Comparison of ENCODE assay signal across 8 cellular contexts in the genomic region with DNA sequence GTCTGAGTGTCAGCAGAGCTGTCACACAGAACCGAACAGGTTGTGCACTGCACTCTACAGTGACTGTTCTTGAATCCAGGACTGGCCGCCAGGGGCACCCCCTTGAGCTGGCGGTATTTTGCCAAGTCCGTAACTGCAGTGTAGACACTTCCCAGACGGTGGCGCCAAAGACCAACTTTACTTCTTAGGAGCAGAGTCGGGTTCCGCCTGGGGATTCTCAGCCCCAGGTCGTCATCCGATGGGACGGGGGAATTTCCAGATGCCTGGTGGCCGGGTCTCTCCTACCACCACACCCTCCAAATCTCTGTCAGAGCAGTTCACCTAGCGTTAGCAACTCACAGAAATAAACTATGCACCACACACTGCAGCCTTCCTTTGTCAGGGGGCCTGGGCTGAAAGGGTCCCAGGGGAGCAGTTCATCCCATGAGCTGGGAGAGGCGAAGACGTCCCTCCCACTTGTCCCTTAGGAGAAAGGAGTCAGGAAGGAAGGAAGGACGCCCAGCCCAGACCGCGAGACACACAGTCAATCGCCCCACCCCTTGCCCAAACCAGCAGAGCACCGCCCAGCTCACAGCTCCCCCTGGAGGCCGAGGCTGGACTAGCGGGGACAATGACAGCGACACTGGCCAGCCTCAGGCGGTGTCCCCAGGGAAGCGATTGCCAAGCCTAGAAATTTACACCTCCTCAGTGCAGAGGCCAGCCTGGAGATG. TPM values are rescaled to one million over a fixed set of nuclear protein-coding genes. Genes with fewer than 3 reads are reported as not detected.
DNase-seq lines count a peak whose midpoint lies in the region; ATAC-seq, FAIRE-seq and TF ChIP-seq lines count a peak whose summit lies in the region.

No MANE protein-coding gene starts in this region.

- 0 out of 2 replicates have a peak overlapping the region, but pooled peaks have one; percentile 31 for H2AFZ ChIP-seq in H1 (ENCODE audit: low read length)
- H2AFZ ChIP-seq in mesenchymal stem cell (ENCODE audit: low read depth, low read length), result peak overlapping the region; percentile 79

- H4K20me1 ChIP-seq in H1 (replicated peaks in 1 of 2; ENCODE audit: control insufficient read depth in 1 of 2, insufficient read depth in 2 of 2, low read length in 2 of 2), result no peaks in the 10 kb centered on the region

- 6% methylated on average over 25 of the region's 25 CpGs; no CpG with 5 or more reads in 1 of the 2 experiments for WGBS in H1 (ENCODE audit: extremely low coverage in 1 of 2, insufficient coverage in 1 of 2, insufficient read length in 1 of 2, insufficient replicate concordance in 2 of 2, low coverage in 1 of 2, low lambda C conversion rate in 2 of 2, missing lambda C conversion rate in 1 of 2), 2 experiments
- 2% methylated on average over 21 of the region's 25 CpGs for WGBS in mesenchymal stem cell

- H3K18ac ChIP-seq in H1 (ENCODE audit: extremely low read depth, low read length), result peak overlapping the region; percentile 79; the same call in 1 of the 2 replicates
- peak overlapping the region; percentile 73 to 89 for H3K18ac ChIP-seq in mesenchymal stem cell (ENCODE audit: low read depth in 1 of 2, low read length in 2 of 2)

- 0 out of 3 replicates have a peak, but pooled peaks of 1 of the 2 experiments have one; percentile 26 for TF ChIP-seq EP300 in H1 (IDR thresholded peaks at IDR 0.05; ENCODE audit: borderline replicate concordance in 1 of 2, low read depth in 2 of 2, low read length in 2 of 2)

- no peaks in the 10 kb centered on the region for H3K4me1 ChIP-seq in H1 (replicated peaks in 1 of 4; ENCODE audit: control insufficient read depth in 3 of 4, insufficient read depth in 4 of 4, low read length in 3 of 4)
- H3K4me1 ChIP-seq in mesenchymal stem cell (ENCODE audit: control insufficient read depth, insufficient read depth, low read depth, low read length), result peaks cover 25% of the 10 kb centered on the region

- peaks cover 5 to 44% (median 34%) of the 10 kb centered on the region in 4 experiments for H3K27me3 ChIP-seq in H1 (replicated peaks in 1 of 4; ENCODE audit: control insufficient read depth in 3 of 4, extremely low read depth in 1 of 4, insufficient read depth in 3 of 4, low read length in 3 of 4)
- H3K27me3 ChIP-seq in mesenchymal stem cell (ENCODE audit: control insufficient read depth in 1 of 2, insufficient read depth in 1 of 2, low read length in 2 of 2), result no peaks in the 10 kb centered on the region

- CTCF ChIA-PET in H1 (lab: Charles Lee; ENCODE audit: partially characterized antibody), result interaction anchor here (0.5 to 8.7 kb wide), 66 partner anchors 9 to 1672 kb away, joined by 3 to 166 read pairs (median 4); a partner anchor contains a TSS

- H3K23me2 ChIP-seq in H1 (ENCODE audit: low read depth, low read length), result no peaks in the 10 kb centered on the region

- peak overlapping the region; percentile 26 to 97 for H3K4me2 ChIP-seq in H1 (ENCODE audit: insufficient read depth in 1 of 2, low read depth in 2 of 2, low read length in 2 of 2)
- H3K4me2 ChIP-seq in mesenchymal stem cell (ENCODE audit: low read length, poor library complexity, severe bottlenecking), result peak overlapping the region; percentile 98

- no peak overlapping the region for H3K14ac ChIP-seq in H1 (ENCODE audit: insufficient read length)
- peak overlapping the region in 1 of 2 experiments; percentile 85 for H3K14ac ChIP-seq in mesenchymal stem cell (ENCODE audit: low read length in 2 of 2)

- H3K9me3 ChIP-seq in H1 (ENCODE audit: insufficient read depth in 2 of 2, low read depth in 1 of 2, low read length in 1 of 2), result no peaks in the 10 kb centered on the region
- H3K9me3 ChIP-seq in mesenchymal stem cell (ENCODE audit: control insufficient read depth, low read length), result no peaks in the 10 kb centered on the region

- H3K4ac ChIP-seq in H1 (replicated peaks; ENCODE audit: insufficient read length, low read depth, low read length) (no peak overlapping the region), mesenchymal stem cell (ENCODE audit: low read depth in 1 of 2, low read length in 2 of 2) (peak overlapping the region; percentile 46 to 89)

- peak overlapping the region in 1 of 4 experiments; percentile 3; a peak in 1 of 7 replicates for H3K9ac ChIP-seq in H1 (replicated peaks in 1 of 4; ENCODE audit: extremely low read depth in 1 of 4, low read depth in 3 of 4, low read length in 3 of 4)
- peak overlapping the region; percentile 86 for H3K9ac ChIP-seq in mesenchymal stem cell (ENCODE audit: low read length)

- POLR2A ChIA-PET in H1 (lab: Charles Lee; ENCODE audit: partially characterized antibody), result interaction anchor here (1.0 to 2.7 kb wide), 7 partner anchors 11 to 149 kb away, joined by 3 to 9 read pairs (median 4); a partner anchor contains a TSS

- FAIRE-seq in H1 (lab: Jason Lieb, UNC), result peak; percentile 85

- no peak overlapping the region for H2BK120ac ChIP-seq in H1 (replicated peaks; ENCODE audit: low read depth, low read length)
- H2BK120ac ChIP-seq in mesenchymal stem cell (ENCODE audit: low read depth, low read length), result no peak overlapping the region

- H2BK12ac ChIP-seq in H1 (ENCODE audit: low read depth, low read length) (peak overlapping the region; percentile 69; the same call in 1 of the 2 replicates), mesenchymal stem cell (ENCODE audit: low read length in 2 of 2) (peak overlapping the region in 1 of 2 experiments; percentile 19)

- peak overlapping the region; percentile 20 for H4K5ac ChIP-seq in H1 (ENCODE audit: insufficient read length, low read depth, low read length)

- ATAC-seq in GM21360 (IDR thresholded peaks at IDR 0.05; ENCODE audit: unreplicated experiment), result peak; percentile 65

- peak overlapping the region; percentile 20 for H3K56ac ChIP-seq in H1 (replicated peaks; ENCODE audit: insufficient read length, low read depth, low read length)

- H2BK15ac ChIP-seq in H1 (ENCODE audit: low read length), result no peak overlapping the region; the same call in 1 of the 2 replicates
- peak overlapping the region; percentile 99 for H2BK15ac ChIP-seq in mesenchymal stem cell (ENCODE audit: low read depth, poor library complexity, severe bottlenecking)

- H2AK5ac ChIP-seq in H1 (ENCODE audit: low read depth, low read length) (no peak overlapping the region), mesenchymal stem cell (ENCODE audit: low read length, severe bottlenecking) (no peak overlapping the region)

- no peaks in the 10 kb centered on the region for H3K36me3 ChIP-seq in H1 (ENCODE audit: control insufficient read depth in 2 of 4, insufficient read depth in 4 of 4, low read length in 3 of 4)
- H3K36me3 ChIP-seq in mesenchymal stem cell (ENCODE audit: control insufficient read depth in 1 of 2, insufficient read depth in 2 of 2, low read depth in 1 of 2, low read length in 2 of 2), result no peaks in the 10 kb centered on the region

- peak overlapping the region; percentile 71; the same call in 1 of the 2 replicates for H2BK5ac ChIP-seq in H1 (ENCODE audit: low read depth, low read length)
- H2BK5ac ChIP-seq in mesenchymal stem cell (ENCODE audit: low read depth, low read length, poor library complexity, severe bottlenecking), result peak overlapping the region; percentile 20

- H4K8ac ChIP-seq in H1 (ENCODE audit: extremely low read depth, insufficient read depth, low read length), result no peak overlapping the region
- peak overlapping the region; percentile 96 for H4K8ac ChIP-seq in mesenchymal stem cell (ENCODE audit: low read length)

- peak; percentile 92 for DNase-seq in COR-L47 (lab: John Stamatoyannopoulos, UW)
- peak; percentile 99 for DNase-seq in HT-29 (ENCODE audit: low spot score)
- peak; percentile 81 for DNase-seq in NK-92 (lab: John Stamatoyannopoulos, UW; ENCODE audit: unreplicated experiment)
- peak; percentile 92 to 97 for DNase-seq in activated CD8-positive, alpha-beta memory T cell treated with anti-CD3 and anti-CD28 coated beads for 4 hours (ENCODE audit: low read depth in 2 of 2)
- peak; percentile 91 to 99 for DNase-seq in H1 (ENCODE audit: low read depth in 1 of 2, low spot score in 2 of 2)
- peak; percentile 98 for DNase-seq in mesenchymal stem cell
- peak; percentile 89 for DNase-seq in stimulated activated CD8-positive, alpha-beta memory T cell treated with anti-CD3 and anti-CD28 coated beads, Interleukin-12 subunit alpha, Interleukin-12 subunit beta, amount 100 ng/mL, for 24 hours (ENCODE audit: extremely low read depth)

- peak; percentile 93 to 95 for TF ChIP-seq RAD21 in H1 (IDR thresholded peaks at IDR 0.05 in 1 of 2, conservative IDR thresholded peaks at IDR 0.05 in 1 of 2; ENCODE audit: low read depth in 2 of 2, low read length in 2 of 2)

- TF ChIP-seq CTCF in H1 (IDR thresholded peaks at IDR 0.05; ENCODE audit: control extremely low read depth in 1 of 3, insufficient read depth in 1 of 3, low read depth in 1 of 3, low read length in 3 of 3), result peak; percentile 99 to 100 (median 99)

- H3K23ac ChIP-seq in H1 (ENCODE audit: insufficient read length) (no peak overlapping the region), mesenchymal stem cell (ENCODE audit: low read length in 2 of 2) (no peak overlapping the region)

- H2BK20ac ChIP-seq in H1 (ENCODE audit: low read length), result no peak overlapping the region

- H3K79me1 ChIP-seq in H1 (ENCODE audit: low read depth, low read length) (no peaks in the 10 kb centered on the region; the same call in 1 of the 2 replicates), mesenchymal stem cell (replicated peaks; ENCODE audit: low read length, poor library complexity, severe bottlenecking) (no peaks in the 10 kb centered on the region)

- H3K4me3 ChIP-seq in H1 (ENCODE audit: extremely low read depth in 1 of 4, insufficient read depth in 2 of 4, low read depth in 3 of 4, low read length in 4 of 4) (peak overlapping the region; percentile 22 to 62 (median 50); a peak in 7 of 8 replicates), mesenchymal stem cell (ENCODE audit: insufficient read depth in 1 of 2, low read depth in 1 of 2, low read length in 2 of 2) (peak overlapping the region; percentile 42 to 75)

- H3K27ac ChIP-seq in H1 (ENCODE audit: low read depth, low read length), result peak overlapping the region; percentile 46; the same call in 1 of the 2 replicates
- H3K27ac ChIP-seq in mesenchymal stem cell (ENCODE audit: low read length, poor library complexity, severe bottlenecking), result peak overlapping the region; percentile 97

- peak overlapping the region; percentile 25 for H4K91ac ChIP-seq in H1 (replicated peaks; ENCODE audit: insufficient read length, low read length)
- peak overlapping the region; percentile 85 for H4K91ac ChIP-seq in mesenchymal stem cell (ENCODE audit: low read length)

- H3K79me2 ChIP-seq in H1 (ENCODE audit: control insufficient read depth in 1 of 2, insufficient read depth in 2 of 2, low read length in 2 of 2), result no peaks in the 10 kb centered on the region

- 0 out of 3 replicates have a peak, but pooled peaks of 1 of the 2 experiments have one; percentile 45 for TF ChIP-seq POLR2A in H1 (IDR thresholded peaks at IDR 0.05; ENCODE audit: control extremely low read depth in 1 of 2, low read depth in 2 of 2, low read length in 2 of 2)

RNA-seq across cellular contexts. Expression of a gene that starts 7.4 kb away (rescaled TPM):
- 22.8 and 23.8 TPM in 2 replicates for total RNA-seq in HT-29 (2014; rRNA removed; shearing (Covaris generic))
- 8.0 and 10.1 TPM in 2 replicates for total RNA-seq in H1 (2021; fragmentation: NEBNext Ultra II Directional; extraction: Animal tissue kit (Norgen Biotek cat#: 25700))
- polyA plus RNA-seq in H1 (2011; rRNA removed), result 2.7 and 4.4 TPM in 2 replicates
- 1.8 TPM for polyA plus RNA-seq in H1 (2011; cell fraction: cytosol; rRNA removed)
- 9.7 TPM for polyA plus RNA-seq in H1 (2011; cell fraction: nucleus; rRNA removed)
- 6.4 to 11.6 TPM (median 10.3 TPM) in 4 replicates for polyA plus RNA-seq in H1 (2012, experiment 1 of 2)
- polyA plus RNA-seq in H1 (2012, experiment 2 of 2), result 6.5 TPM
- 9.2 TPM for polyA plus RNA-seq in H1 (2013, experiment 1 of 2)
- 8.0 TPM for polyA plus RNA-seq in H1 (2013, experiment 2 of 2)
- polyA minus RNA-seq in H1 (2011; rRNA and poly(A)+ RNA removed), result 2.2 and 2.7 TPM in 2 replicates
- polyA minus RNA-seq in H1 (2011; cell fraction: cytosol; rRNA and poly(A)+ RNA removed), result 7.9 TPM
- polyA minus RNA-seq in H1 (2011; cell fraction: nucleus; rRNA and poly(A)+ RNA removed), result 8.0 TPM
- 59.7 TPM for polyA plus RNA-seq in mesenchymal stem cell (2013, experiment 1 of 2)
- 58.4 TPM for polyA plus RNA-seq in mesenchymal stem cell (2013, experiment 2 of 2)

RNA-seq across cellular contexts. Expression of a gene that starts 37.9 kb away (rescaled TPM):
- total RNA-seq in HT-29 (2014; rRNA removed; shearing (Covaris generic)), result not detected in 2 replicates
- total RNA-seq in H1 (2021; fragmentation: NEBNext Ultra II Directional; extraction: Animal tissue kit (Norgen Biotek cat#: 25700)), result not detected in 2 replicates
- polyA plus RNA-seq in H1 (2011; rRNA removed), result not detected in 2 replicates
- not detected for polyA plus RNA-seq in H1 (2011; cell fraction: cytosol; rRNA removed)
- polyA plus RNA-seq in H1 (2011; cell fraction: nucleus; rRNA removed), result not detected
- polyA plus RNA-seq in H1 (2012, experiment 1 of 2), result not detected in 4 replicates
- polyA plus RNA-seq in H1 (2012, experiment 2 of 2), result not detected
- not detected for polyA plus RNA-seq in H1 (2013, experiment 1 of 2)
- not detected for polyA plus RNA-seq in H1 (2013, experiment 2 of 2)
- polyA minus RNA-seq in H1 (2011; rRNA and poly(A)+ RNA removed), result not detected in 2 replicates
- polyA minus RNA-seq in H1 (2011; cell fraction: cytosol; rRNA and poly(A)+ RNA removed), result not detected
- not detected for polyA minus RNA-seq in H1 (2011; cell fraction: nucleus; rRNA and poly(A)+ RNA removed)
- not detected for polyA plus RNA-seq in mesenchymal stem cell (2013, experiment 1 of 2)
- not detected for polyA plus RNA-seq in mesenchymal stem cell (2013, experiment 2 of 2)

RNA-seq across cellular contexts. Expression of a gene that starts 40.3 kb away (rescaled TPM):
- 97.6 and 99.5 TPM in 2 replicates for total RNA-seq in HT-29 (2014; rRNA removed; shearing (Covaris generic))
- total RNA-seq in H1 (2021; fragmentation: NEBNext Ultra II Directional; extraction: Animal tissue kit (Norgen Biotek cat#: 25700)), result 47.3 and 54.1 TPM in 2 replicates
- 129 and 134 TPM in 2 replicates for polyA plus RNA-seq in H1 (2011; rRNA removed)
- 97.9 TPM for polyA plus RNA-seq in H1 (2011; cell fraction: cytosol; rRNA removed)
- polyA plus RNA-seq in H1 (2011; cell fraction: nucleus; rRNA removed), result 86.5 TPM
- 59.5 to 74.0 TPM (median 72.1 TPM) in 4 replicates for polyA plus RNA-seq in H1 (2012, experiment 1 of 2)
- polyA plus RNA-seq in H1 (2012, experiment 2 of 2), result 94.8 TPM
- 31.6 TPM for polyA plus RNA-seq in H1 (2013, experiment 1 of 2)
- 32.0 TPM for polyA plus RNA-seq in H1 (2013, experiment 2 of 2)
- polyA minus RNA-seq in H1 (2011; rRNA and poly(A)+ RNA removed), result 122 and 161 TPM in 2 replicates
- polyA minus RNA-seq in H1 (2011; cell fraction: cytosol; rRNA and poly(A)+ RNA removed), result 41.3 TPM
- 29.7 TPM for polyA minus RNA-seq in H1 (2011; cell fraction: nucleus; rRNA and poly(A)+ RNA removed)
- polyA plus RNA-seq in mesenchymal stem cell (2013, experiment 1 of 2), result 140 TPM
- polyA plus RNA-seq in mesenchymal stem cell (2013, experiment 2 of 2), result 136 TPM

RNA-seq across cellular contexts. Expression of a gene that starts 41.1 kb away (rescaled TPM):
- 28.3 and 36.4 TPM in 2 replicates for total RNA-seq in HT-29 (2014; rRNA removed; shearing (Covaris generic))
- total RNA-seq in H1 (2021; fragmentation: NEBNext Ultra II Directional; extraction: Animal tissue kit (Norgen Biotek cat#: 25700)), result 66.0 and 67.5 TPM in 2 replicates
- polyA plus RNA-seq in H1 (2011; rRNA removed), result 24.2 and 32.4 TPM in 2 replicates
- 37.2 TPM for polyA plus RNA-seq in H1 (2011; cell fraction: cytosol; rRNA removed)
- polyA plus RNA-seq in H1 (2011; cell fraction: nucleus; rRNA removed), result 29.2 TPM
- polyA plus RNA-seq in H1 (2012, experiment 1 of 2), result 43.4 to 53.6 TPM (median 48.6 TPM) in 4 replicates
- 8.4 TPM for polyA plus RNA-seq in H1 (2012, experiment 2 of 2)
- 36.9 TPM for polyA plus RNA-seq in H1 (2013, experiment 1 of 2)
- 34.8 TPM for polyA plus RNA-seq in H1 (2013, experiment 2 of 2)
- polyA minus RNA-seq in H1 (2011; rRNA and poly(A)+ RNA removed), result 68.3 and 71.1 TPM in 2 replicates
- polyA minus RNA-seq in H1 (2011; cell fraction: cytosol; rRNA and poly(A)+ RNA removed), result 32.3 TPM
- 38.8 TPM for polyA minus RNA-seq in H1 (2011; cell fraction: nucleus; rRNA and poly(A)+ RNA removed)
- polyA plus RNA-seq in mesenchymal stem cell (2013, experiment 1 of 2), result 19.8 TPM
- 18.5 TPM for polyA plus RNA-seq in mesenchymal stem cell (2013, experiment 2 of 2)

Comparison
In these comparisons a context has a peak if more than half of its experiments do, and no peak if none do; other contexts are left out.
1. Peak in every context shown above with its lines: DNase-seq, ATAC-seq, H3K4me3 ChIP-seq and H3K27ac ChIP-seq.